In genomic region chr2:219269362-219270054, GRCh38 we compare ENCODE assay signal across 1 cellular context.
TF ChIP-seq lines count a peak whose summit lies in the region.

No MANE protein-coding gene starts in this region.

TF ChIP-seq in HepG2, 621 proteins besides CTCF, POLR2A, EP300 and RAD21 (continued from another document and continues in another):
- TF ChIP-seq HMGXB4 (CRISPR knock-in tag; IDR thresholded peaks at IDR 0.05; ENCODE audit: borderline replicate concordance in 1 of 2, low read depth in 1 of 2) (no peak), ZBTB26 (CRISPR knock-in tag; IDR thresholded peaks at IDR 0.05; ENCODE audit: borderline replicate concordance) (0 out of 2 replicates have a peak, but pooled peaks have one; percentile 15), ZNF574 (CRISPR knock-in tag; IDR thresholded peaks at IDR 0.05) (0 out of 2 replicates have a peak, but pooled peaks have one; percentile 26), TOE1 (CRISPR knock-in tag; IDR thresholded peaks at IDR 0.05) (no peak), CREM (IDR thresholded peaks at IDR 0.05) (no peak), CREM (CRISPR knock-in tag; IDR thresholded peaks at IDR 0.05) (no peak), ZFP36L2 (CRISPR knock-in tag; IDR thresholded peaks at IDR 0.05) (no peak), ZNF674 (CRISPR knock-in tag; IDR thresholded peaks at IDR 0.05; ENCODE audit: low read depth) (no peak), TGIF2 (CRISPR knock-in tag; IDR thresholded peaks at IDR 0.05) (no peak; the same call in 1 of the 2 replicates), FOXC1 (CRISPR knock-in tag; IDR thresholded peaks at IDR 0.05; ENCODE audit: borderline replicate concordance) (no peak), ZFAT (CRISPR knock-in tag; conservative IDR thresholded peaks at IDR 0.05) (no peak), PRDM10 (CRISPR knock-in tag; IDR thresholded peaks at IDR 0.05; ENCODE audit: low read depth) (0 out of 2 replicates have a peak, but pooled peaks have one; percentile 37), HMGA1 (CRISPR knock-in tag; conservative IDR thresholded peaks at IDR 0.05) (no peak), CBX1 (IDR thresholded peaks at IDR 0.05; ENCODE audit: low read depth) (no peak), RERE (CRISPR knock-in tag; IDR thresholded peaks at IDR 0.05; ENCODE audit: low read depth) (no peak), ZNF354B (CRISPR knock-in tag; IDR thresholded peaks at IDR 0.05) (no peak), YEATS2 (CRISPR knock-in tag; IDR thresholded peaks at IDR 0.05; ENCODE audit: borderline replicate concordance) (0 out of 2 replicates have a peak, but pooled peaks have one; percentile 22), GZF1 (CRISPR knock-in tag; IDR thresholded peaks at IDR 0.05) (no peak), ZNF644 (CRISPR knock-in tag; IDR thresholded peaks at IDR 0.05; ENCODE audit: low read depth) (0 out of 2 replicates have a peak, but pooled peaks have one; percentile 22), ZNF407 (CRISPR knock-in tag; IDR thresholded peaks at IDR 0.05; ENCODE audit: not compliant biosample characterization) (no peak), ZZZ3 (CRISPR knock-in tag; IDR thresholded peaks at IDR 0.05; ENCODE audit: borderline replicate concordance) (no peak), ZNF382 (CRISPR knock-in tag; IDR thresholded peaks at IDR 0.05; ENCODE audit: borderline replicate concordance) (no peak), ZNF569 (CRISPR knock-in tag; IDR thresholded peaks at IDR 0.05; ENCODE audit: borderline replicate concordance) (no peak), DZIP1 (CRISPR knock-in tag; IDR thresholded peaks at IDR 0.05) (no peak), SMAD9 (CRISPR knock-in tag; IDR thresholded peaks at IDR 0.05) (no peak), ZNF224 (CRISPR knock-in tag; IDR thresholded peaks at IDR 0.05) (no peak), TBP (CRISPR knock-in tag; IDR thresholded peaks at IDR 0.05) (no peak), HOXA9 (CRISPR knock-in tag; IDR thresholded peaks at IDR 0.05; ENCODE audit: borderline replicate concordance) (no peak)
